Comparison of ENCODE assay signal across 1 cellular context in the genomic region with DNA sequence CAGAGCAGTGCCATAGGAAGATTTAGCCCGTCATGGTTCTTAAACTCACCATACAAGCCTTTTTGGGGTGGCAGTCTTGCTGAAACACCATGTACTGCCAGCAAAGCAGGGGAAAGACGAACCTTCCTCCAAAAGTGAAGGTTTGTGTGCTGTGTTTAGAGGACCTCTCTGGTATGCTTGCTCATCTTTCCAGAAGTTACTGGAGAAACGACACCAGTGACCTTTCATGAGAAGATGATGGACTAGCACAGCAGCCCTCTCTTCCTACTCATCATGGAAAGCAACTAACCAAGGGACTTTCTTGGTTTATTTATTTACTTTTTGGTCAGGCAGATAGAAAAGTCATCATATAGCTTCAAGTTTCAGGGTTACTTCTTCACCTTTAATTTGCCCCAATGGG.
TF ChIP-seq lines count a peak whose summit lies in the region.

No MANE protein-coding gene starts in this region.

TF ChIP-seq in A549, 52 proteins besides CTCF, POLR2A, EP300 and RAD21 (continued from another document):
- TF ChIP-seq, protein P1, sequence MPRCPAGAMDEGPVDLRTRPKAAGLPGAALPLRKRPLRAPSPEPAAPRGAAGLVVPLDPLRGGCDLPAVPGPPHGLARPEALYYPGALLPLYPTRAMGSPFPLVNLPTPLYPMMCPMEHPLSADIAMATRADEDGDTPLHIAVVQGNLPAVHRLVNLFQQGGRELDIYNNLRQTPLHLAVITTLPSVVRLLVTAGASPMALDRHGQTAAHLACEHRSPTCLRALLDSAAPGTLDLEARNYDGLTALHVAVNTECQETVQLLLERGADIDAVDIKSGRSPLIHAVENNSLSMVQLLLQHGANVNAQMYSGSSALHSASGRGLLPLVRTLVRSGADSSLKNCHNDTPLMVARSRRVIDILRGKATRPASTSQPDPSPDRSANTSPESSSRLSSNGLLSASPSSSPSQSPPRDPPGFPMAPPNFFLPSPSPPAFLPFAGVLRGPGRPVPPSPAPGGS (IDR thresholded peaks at IDR 0.05) = no peak
- TF ChIP-seq, protein P2, sequence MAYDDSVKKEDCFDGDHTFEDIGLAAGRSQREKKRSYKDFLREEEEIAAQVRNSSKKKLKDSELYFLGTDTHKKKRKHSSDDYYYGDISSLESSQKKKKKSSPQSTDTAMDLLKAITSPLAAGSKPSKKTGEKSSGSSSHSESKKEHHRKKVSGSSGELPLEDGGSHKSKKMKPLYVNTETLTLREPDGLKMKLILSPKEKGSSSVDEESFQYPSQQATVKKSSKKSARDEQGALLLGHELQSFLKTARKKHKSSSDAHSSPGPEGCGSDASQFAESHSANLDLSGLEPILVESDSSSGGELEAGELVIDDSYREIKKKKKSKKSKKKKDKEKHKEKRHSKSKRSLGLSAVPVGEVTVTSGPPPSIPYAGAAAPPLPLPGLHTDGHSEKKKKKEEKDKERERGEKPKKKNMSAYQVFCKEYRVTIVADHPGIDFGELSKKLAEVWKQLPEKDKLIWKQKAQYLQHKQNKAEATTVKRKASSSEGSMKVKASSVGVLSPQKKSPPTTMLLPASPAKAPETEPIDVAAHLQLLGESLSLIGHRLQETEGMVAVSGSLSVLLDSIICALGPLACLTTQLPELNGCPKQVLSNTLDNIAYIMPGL (CRISPR knock-in tag; IDR thresholded peaks at IDR 0.05; ENCODE audit: borderline replicate concordance) = no peak
- TF ChIP-seq POLR2AphosphoS2 (conservative IDR thresholded peaks at IDR 0.05; ENCODE audit: low read length) (no peak), RFX5 (IDR thresholded peaks at IDR 0.05) (no peak), HOXB5 (CRISPR knock-in tag; IDR thresholded peaks at IDR 0.05) (no peak), PHF8 (IDR thresholded peaks at IDR 0.05; ENCODE audit: borderline replicate concordance, low read depth) (no peak), CHD4 (IDR thresholded peaks at IDR 0.05; ENCODE audit: borderline replicate concordance) (no peak), SREBF2 (IDR thresholded peaks at IDR 0.05) (no peak), KDM5A (IDR thresholded peaks at IDR 0.05) (no peak), NR3C1 (IDR thresholded peaks at IDR 0.05) (no peak), RCOR1 (IDR thresholded peaks at IDR 0.05; ENCODE audit: low read depth, low read length) (no peak)
- TF ChIP-seq, protein P3, sequence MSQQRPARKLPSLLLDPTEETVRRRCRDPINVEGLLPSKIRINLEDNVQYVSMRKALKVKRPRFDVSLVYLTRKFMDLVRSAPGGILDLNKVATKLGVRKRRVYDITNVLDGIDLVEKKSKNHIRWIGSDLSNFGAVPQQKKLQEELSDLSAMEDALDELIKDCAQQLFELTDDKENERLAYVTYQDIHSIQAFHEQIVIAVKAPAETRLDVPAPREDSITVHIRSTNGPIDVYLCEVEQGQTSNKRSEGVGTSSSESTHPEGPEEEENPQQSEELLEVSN (IDR thresholded peaks at IDR 0.05; ENCODE audit: borderline replicate concordance, low read depth) = no peak
- TF ChIP-seq, protein P4, sequence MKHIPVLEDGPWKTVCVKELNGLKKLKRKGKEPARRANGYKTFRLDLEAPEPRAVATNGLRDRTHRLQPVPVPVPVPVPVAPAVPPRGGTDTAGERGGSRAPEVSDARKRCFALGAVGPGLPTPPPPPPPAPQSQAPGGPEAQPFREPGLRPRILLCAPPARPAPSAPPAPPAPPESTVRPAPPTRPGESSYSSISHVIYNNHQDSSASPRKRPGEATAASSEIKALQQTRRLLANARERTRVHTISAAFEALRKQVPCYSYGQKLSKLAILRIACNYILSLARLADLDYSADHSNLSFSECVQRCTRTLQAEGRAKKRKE (CRISPR knock-in tag; IDR thresholded peaks at IDR 0.05; ENCODE audit: low read depth) = no peak
